10 cellular contexts compared by ENCODE assay signal in the genomic region with DNA sequence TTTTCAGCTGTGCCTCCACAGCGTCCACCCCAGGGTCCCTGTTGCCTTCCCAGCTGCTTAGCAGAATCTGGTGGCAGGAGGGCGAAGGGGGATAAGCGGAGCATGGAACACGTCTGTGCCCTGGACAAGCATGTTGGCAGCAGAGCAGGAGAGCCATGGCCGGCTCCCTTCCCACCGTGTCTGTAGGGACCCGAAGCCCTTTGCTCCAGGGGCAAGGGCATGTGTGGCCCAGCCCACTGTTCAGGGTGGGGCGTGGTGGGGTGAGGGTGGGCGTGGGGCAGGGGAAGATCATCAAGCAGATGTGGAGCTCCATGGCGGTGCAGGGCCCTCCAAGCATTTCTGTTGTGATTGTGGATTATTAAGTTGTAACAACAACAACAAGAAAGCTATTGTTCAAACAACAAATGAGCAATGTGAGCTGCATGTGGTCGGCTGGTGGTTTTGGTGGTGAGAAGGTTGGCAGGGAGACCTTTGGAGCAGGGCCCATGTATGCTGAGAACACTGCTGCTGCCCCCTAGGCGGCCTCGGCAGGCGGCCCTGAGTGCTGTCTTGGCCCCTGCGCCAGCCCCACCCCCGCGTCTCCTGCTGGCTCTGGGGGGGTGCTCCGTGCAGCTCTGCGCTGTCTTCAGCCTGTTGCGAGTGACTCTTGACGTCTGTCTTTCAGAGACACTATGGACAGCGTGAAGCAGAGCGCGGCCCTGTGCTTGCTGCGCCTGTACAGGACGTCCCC. TPM values are rescaled to one million over a fixed set of nuclear protein-coding genes. Genes with fewer than 3 reads are reported as not detected.
DNase-seq lines count a peak whose midpoint lies in the region; ATAC-seq and TF ChIP-seq lines count a peak whose summit lies in the region.
"Had no signal": no experiment of that assay in that cellular context is flagged by ENCODE, and none has a peak within 500 bp of the region (broad histone marks: within the 10 kb centered on the region; RNA-seq: fewer than 3 reads in every experiment).

No MANE protein-coding gene starts in this region.

- no peaks in the 10 kb centered on the region for H3K9me3 Mint-ChIP-seq in activated naive CD8-positive, alpha-beta T cell treated with anti-CD3 and anti-CD28 coated beads, Interleukin-2, amount 10 ng/mL, durations not matched to agents 7 days and 5 days
- no peaks in the 10 kb centered on the region for H3K9me3 Mint-ChIP-seq in activated naive CD8-positive, alpha-beta T cell treated with anti-CD3 and anti-CD28 coated beads, Interleukin-2, amount 50 U/mL, for 24 hours
- no peaks in the 10 kb centered on the region for H3K9me3 Mint-ChIP-seq in activated CD8-positive, alpha-beta T cell treated with anti-CD3 and anti-CD28 coated beads, Interleukin-2, amount 10 ng/mL, durations not matched to agents 7 days and 5 days (ENCODE audit: insufficient read depth)
- no peaks in the 10 kb centered on the region for H3K9me3 Mint-ChIP-seq in activated naive CD8-positive, alpha-beta T cell treated with anti-CD3 and anti-CD28 coated beads for 36 hours
- H3K9me3 Mint-ChIP-seq: T-helper 1 cell treated with Interleukin-12 subunit alpha and Interleukin-12 subunit beta and Interleukin-4 antibody, amounts not matched to agents 30 μg/mL and 1 μg/mL, for 36 hours had no signal

- peak; percentile 14 for ATAC-seq in activated naive CD8-positive, alpha-beta T cell treated with anti-CD3 and anti-CD28 coated beads, Interleukin-2, amount 10 ng/mL, durations not matched to agents 7 days and 5 days (ENCODE audit: low read depth)
- no peak for ATAC-seq in activated naive CD8-positive, alpha-beta T cell treated with anti-CD3 and anti-CD28 coated beads, Interleukin-2, amount 50 U/mL, for 24 hours
- ATAC-seq in activated CD8-positive, alpha-beta T cell treated with anti-CD3 and anti-CD28 coated beads, Interleukin-2, amount 10 ng/mL, durations not matched to agents 7 days and 5 days = peak; percentile 44
- ATAC-seq in left ventricle myocardium superior (peak; percentile 36), mucosa of descending colon (no peak)

- H3K4me3 ChIP-seq in mucosa of descending colon = no peak overlapping the region

- CTCF ChIA-PET in activated CD8-positive, alpha-beta T cell treated with anti-CD3 and anti-CD28 coated beads, Interleukin-2, amount 10 ng/mL, durations not matched to agents 7 days and 5 days (lab: Charles Lee) = interaction anchor here (1.1 kb wide), 1 partner anchor 65 kb away, joined by 3 read pairs; no protein-coding TSS in a partner anchor

- POLR2A ChIA-PET in activated naive CD8-positive, alpha-beta T cell treated with anti-CD3 and anti-CD28 coated beads, Interleukin-2, amount 10 ng/mL, durations not matched to agents 7 days and 5 days (lab: Charles Lee) = no interaction called here
- POLR2A ChIA-PET in activated CD8-positive, alpha-beta T cell treated with anti-CD3 and anti-CD28 coated beads, Interleukin-2, amount 10 ng/mL, durations not matched to agents 7 days and 5 days (lab: Charles Lee) = no interaction called here

- H3K36me3 Mint-ChIP-seq in activated naive CD8-positive, alpha-beta T cell treated with anti-CD3 and anti-CD28 coated beads, Interleukin-2, amount 10 ng/mL, durations not matched to agents 7 days and 5 days = peaks cover 14% of the 10 kb centered on the region
- H3K36me3 Mint-ChIP-seq in activated naive CD8-positive, alpha-beta T cell treated with anti-CD3 and anti-CD28 coated beads, Interleukin-2, amount 50 U/mL, for 24 hours (ENCODE audit: low read depth) = peaks cover 13% of the 10 kb centered on the region
- H3K36me3 Mint-ChIP-seq in activated CD8-positive, alpha-beta T cell treated with anti-CD3 and anti-CD28 coated beads, Interleukin-2, amount 10 ng/mL, durations not matched to agents 7 days and 5 days (ENCODE audit: low read depth) = peaks cover 20% of the 10 kb centered on the region
- peaks cover 5% of the 10 kb centered on the region for H3K36me3 Mint-ChIP-seq in activated naive CD8-positive, alpha-beta T cell treated with anti-CD3 and anti-CD28 coated beads for 36 hours

- no peaks in the 10 kb centered on the region for H3K9me3 ChIP-seq in mucosa of descending colon

- no peak overlapping the region for H3K4me3 Mint-ChIP-seq in activated naive CD8-positive, alpha-beta T cell treated with anti-CD3 and anti-CD28 coated beads, Interleukin-2, amount 10 ng/mL, durations not matched to agents 7 days and 5 days
- no peak overlapping the region for H3K4me3 Mint-ChIP-seq in activated naive CD8-positive, alpha-beta T cell treated with anti-CD3 and anti-CD28 coated beads, Interleukin-2, amount 50 U/mL, for 24 hours
- no peak overlapping the region for H3K4me3 Mint-ChIP-seq in activated CD8-positive, alpha-beta T cell treated with anti-CD3 and anti-CD28 coated beads, Interleukin-2, amount 10 ng/mL, durations not matched to agents 7 days and 5 days
- H3K4me3 Mint-ChIP-seq in activated naive CD8-positive, alpha-beta T cell treated with anti-CD3 and anti-CD28 coated beads for 36 hours = no peak overlapping the region
- H3K4me3 Mint-ChIP-seq: T-helper 1 cell treated with Interleukin-12 subunit alpha and Interleukin-12 subunit beta and Interleukin-4 antibody, amounts not matched to agents 30 μg/mL and 1 μg/mL, for 36 hours had no signal

- TF ChIP-seq CTCF in mucosa of descending colon (IDR thresholded peaks at IDR 0.05) (no peak), GM10266 (IDR thresholded peaks at IDR 0.05; ENCODE audit: control insufficient read depth, insufficient read depth, low read depth, missing control alignments) (no peak)

- no peaks in the 10 kb centered on the region for H3K4me1 ChIP-seq in mucosa of descending colon (ENCODE audit: low read depth)

- intact Hi-C loops in left ventricle myocardium superior (cut with micrococcal nuclease) = no loop called here
- intact Hi-C loops in mucosa of descending colon (cut with DNase I, micrococcal nuclease) = no loop called here

- no peak overlapping the region for H3K27ac Mint-ChIP-seq in activated naive CD8-positive, alpha-beta T cell treated with anti-CD3 and anti-CD28 coated beads, Interleukin-2, amount 10 ng/mL, durations not matched to agents 7 days and 5 days
- H3K27ac Mint-ChIP-seq in activated naive CD8-positive, alpha-beta T cell treated with anti-CD3 and anti-CD28 coated beads, Interleukin-2, amount 50 U/mL, for 24 hours = no peak overlapping the region
- H3K27ac Mint-ChIP-seq in activated CD8-positive, alpha-beta T cell treated with anti-CD3 and anti-CD28 coated beads, Interleukin-2, amount 10 ng/mL, durations not matched to agents 7 days and 5 days = no peak overlapping the region
- no peak overlapping the region for H3K27ac Mint-ChIP-seq in activated naive CD8-positive, alpha-beta T cell treated with anti-CD3 and anti-CD28 coated beads for 36 hours
- H3K27ac Mint-ChIP-seq: T-helper 1 cell treated with Interleukin-12 subunit alpha and Interleukin-12 subunit beta and Interleukin-4 antibody, amounts not matched to agents 30 μg/mL and 1 μg/mL, for 36 hours had no signal

- H3K4me1 Mint-ChIP-seq in activated naive CD8-positive, alpha-beta T cell treated with anti-CD3 and anti-CD28 coated beads, Interleukin-2, amount 10 ng/mL, durations not matched to agents 7 days and 5 days = peaks cover 13% of the 10 kb centered on the region
- H3K4me1 Mint-ChIP-seq in activated naive CD8-positive, alpha-beta T cell treated with anti-CD3 and anti-CD28 coated beads, Interleukin-2, amount 50 U/mL, for 24 hours = peaks cover 7% of the 10 kb centered on the region
- H3K4me1 Mint-ChIP-seq in activated CD8-positive, alpha-beta T cell treated with anti-CD3 and anti-CD28 coated beads, Interleukin-2, amount 10 ng/mL, durations not matched to agents 7 days and 5 days (ENCODE audit: low read depth) = peaks cover 23% of the 10 kb centered on the region
- H3K4me1 Mint-ChIP-seq in activated naive CD8-positive, alpha-beta T cell treated with anti-CD3 and anti-CD28 coated beads for 36 hours = peaks cover 16% of the 10 kb centered on the region

- DNase-seq in activated naive CD8-positive, alpha-beta T cell treated with anti-CD3 and anti-CD28 coated beads, Interleukin-2, amount 10 ng/mL, durations not matched to agents 7 days and 5 days = no peak
- DNase-seq in activated naive CD8-positive, alpha-beta T cell treated with anti-CD3 and anti-CD28 coated beads, Interleukin-2, amount 50 U/mL, for 24 hours = no peak
- peak; percentile 44 for DNase-seq in activated CD8-positive, alpha-beta T cell treated with anti-CD3 and anti-CD28 coated beads, Interleukin-2, amount 10 ng/mL, durations not matched to agents 7 days and 5 days
- no peak for DNase-seq in left ventricle myocardium superior
- DNase-seq in substantia nigra (lab: John Stamatoyannopoulos, UW) = peak in 45 of 49 donors; percentile 13 to 82 (median 64)
- DNase-seq in mucosa of descending colon = no peak
- DNase-seq in GM10266 (ENCODE audit: extremely low spot score) = no peak
- DNase-seq in activated naive CD8-positive, alpha-beta T cell treated with anti-CD3 and anti-CD28 coated beads for 36 hours = no peak

- no peaks in the 10 kb centered on the region for H3K27me3 Mint-ChIP-seq in activated naive CD8-positive, alpha-beta T cell treated with anti-CD3 and anti-CD28 coated beads, Interleukin-2, amount 10 ng/mL, durations not matched to agents 7 days and 5 days
- H3K27me3 Mint-ChIP-seq in activated naive CD8-positive, alpha-beta T cell treated with anti-CD3 and anti-CD28 coated beads, Interleukin-2, amount 50 U/mL, for 24 hours = no peaks in the 10 kb centered on the region
- H3K27me3 Mint-ChIP-seq in activated CD8-positive, alpha-beta T cell treated with anti-CD3 and anti-CD28 coated beads, Interleukin-2, amount 10 ng/mL, durations not matched to agents 7 days and 5 days (ENCODE audit: low read depth) = no peaks in the 10 kb centered on the region
- H3K27me3 Mint-ChIP-seq in activated naive CD8-positive, alpha-beta T cell treated with anti-CD3 and anti-CD28 coated beads for 36 hours = no peaks in the 10 kb centered on the region

- H3K27ac ChIP-seq in substantia nigra (ENCODE audit: low read depth, low read length, poor library complexity, severe bottlenecking) = peak overlapping the region; percentile 31

- peaks cover 3% of the 10 kb centered on the region for H3K36me3 ChIP-seq in mucosa of descending colon (ENCODE audit: low read depth)

RNA-seq across cellular contexts. Expression of a gene that starts 50.9 kb away (rescaled TPM):
- 10 to 100 TPM; 49.1 to 52.1 TPM for total RNA-seq in activated naive CD8-positive, alpha-beta T cell treated with anti-CD3 and anti-CD28 coated beads, Interleukin-2, amount 10 ng/mL, durations not matched to agents 7 days and 5 days
- 10 to 100 TPM; 40.1 to 54.0 TPM for total RNA-seq in activated CD8-positive, alpha-beta T cell treated with anti-CD3 and anti-CD28 coated beads, Interleukin-2, amount 10 ng/mL, durations not matched to agents 7 days and 5 days
- total RNA-seq in left ventricle myocardium superior = 42.6 TPM
- total RNA-seq in mucosa of descending colon = 100 to 1,000 TPM in 1 of 3 donors, 10 to 100 TPM in 2; 68.8 to 105 (median 99.5) TPM
- 10 to 100 TPM; 26.3 to 30.3 TPM for total RNA-seq in activated naive CD8-positive, alpha-beta T cell treated with anti-CD3 and anti-CD28 coated beads for 36 hours

RNA-seq across cellular contexts. Expression of a gene that starts 59.9 kb away (rescaled TPM):
- total RNA-seq in activated naive CD8-positive, alpha-beta T cell treated with anti-CD3 and anti-CD28 coated beads, Interleukin-2, amount 10 ng/mL, durations not matched to agents 7 days and 5 days = not detected
- total RNA-seq in activated CD8-positive, alpha-beta T cell treated with anti-CD3 and anti-CD28 coated beads, Interleukin-2, amount 10 ng/mL, durations not matched to agents 7 days and 5 days = not detected
- total RNA-seq in left ventricle myocardium superior (not detected), mucosa of descending colon (not detected)
- total RNA-seq in activated naive CD8-positive, alpha-beta T cell treated with anti-CD3 and anti-CD28 coated beads for 36 hours = not detected
- total RNA-seq: dermis blood vessel endothelial cell had no signal

Comparison
In these comparisons a context has a peak if more than half of its experiments do, and no peak if none do; other contexts are left out.
1. ATAC-seq: peak in activated naive CD8-positive, alpha-beta T cell treated with anti-CD3 and anti-CD28 coated beads, Interleukin-2, amount 10 ng/mL, durations not matched to agents 7 days and 5 days (single experiment), activated CD8-positive, alpha-beta T cell treated with anti-CD3 and anti-CD28 coated beads, Interleukin-2, amount 10 ng/mL, durations not matched to agents 7 days and 5 days (single experiment) and left ventricle myocardium superior (single experiment); none in activated naive CD8-positive, alpha-beta T cell treated with anti-CD3 and anti-CD28 coated beads, Interleukin-2, amount 50 U/mL, for 24 hours (single experiment) and mucosa of descending colon (single experiment).
2. DNase-seq: peak in activated CD8-positive, alpha-beta T cell treated with anti-CD3 and anti-CD28 coated beads, Interleukin-2, amount 10 ng/mL, durations not matched to agents 7 days and 5 days (single experiment) and substantia nigra (45 of 49); none in activated naive CD8-positive, alpha-beta T cell treated with anti-CD3 and anti-CD28 coated beads, Interleukin-2, amount 10 ng/mL, durations not matched to agents 7 days and 5 days (single experiment), activated naive CD8-positive, alpha-beta T cell treated with anti-CD3 and anti-CD28 coated beads, Interleukin-2, amount 50 U/mL, for 24 hours (single experiment), left ventricle myocardium superior (single experiment), mucosa of descending colon (0 of 3), GM10266 (single experiment) and activated naive CD8-positive, alpha-beta T cell treated with anti-CD3 and anti-CD28 coated beads for 36 hours (single experiment).